Comparison of ENCODE assay signal across 8 cellular contexts in genomic region chr15:89912145-89912673, GRCh38. TPM values are rescaled to one million over a fixed set of nuclear protein-coding genes. Genes with fewer than 3 reads are reported as not detected.
DNase-seq lines count a peak whose midpoint lies in the region; ATAC-seq and TF ChIP-seq lines count a peak whose summit lies in the region.

No MANE protein-coding gene starts in this region.

- no peak overlapping the region for H2AK5ac ChIP-seq in mesendoderm (ENCODE audit: low read length)

- H2BK15ac ChIP-seq in mesendoderm (replicated peaks; ENCODE audit: low read depth) = no peak overlapping the region

- no peak overlapping the region for H4K5ac ChIP-seq in mesendoderm (ENCODE audit: low read length)

- H3K9me3 ChIP-seq in endodermal cell (ENCODE audit: control insufficient read depth, low read length) (no peaks in the 10 kb centered on the region), upper lobe of right lung (no peaks in the 10 kb centered on the region)

- peak overlapping the region; percentile 56 for H3K4me2 ChIP-seq in mesendoderm (ENCODE audit: low read length)

- no peaks in the 10 kb centered on the region for H3K36me3 Mint-ChIP-seq in activated naive CD4-positive, alpha-beta T cell treated with anti-CD3 and anti-CD28 coated beads, Interleukin-2, amount 10 ng/mL, durations not matched to agents 7 days and 5 days
- no peaks in the 10 kb centered on the region for H3K36me3 Mint-ChIP-seq in activated naive CD4-positive, alpha-beta T cell treated with anti-CD3 and anti-CD28 coated beads for 36 hours (ENCODE audit: low read depth)
- no peaks in the 10 kb centered on the region for H3K36me3 Mint-ChIP-seq in endodermal cell (ENCODE audit: low read depth)

- H2BK5ac ChIP-seq in mesendoderm (ENCODE audit: low read length) = no peak overlapping the region

- CTCF ChIA-PET in activated naive CD4-positive, alpha-beta T cell treated with anti-CD3 and anti-CD28 coated beads, Interleukin-2, amount 10 ng/mL, durations not matched to agents 7 days and 5 days (lab: Charles Lee) = no interaction called here
- CTCF ChIA-PET in activated naive CD4-positive, alpha-beta T cell treated with anti-CD3 and anti-CD28 coated beads for 36 hours (lab: Charles Lee) = interaction anchor here (1.5 kb wide), 1 partner anchor 13 kb away, joined by 4 read pairs; no protein-coding TSS in a partner anchor

- H3K18ac ChIP-seq in mesendoderm (ENCODE audit: low read length) = peak overlapping the region; percentile 81

- H2BK120ac ChIP-seq in mesendoderm (ENCODE audit: low read depth, low read length) = no peak overlapping the region

- no peaks in the 10 kb centered on the region for H3K79me1 ChIP-seq in mesendoderm (ENCODE audit: low read length)

- ATAC-seq in upper lobe of right lung = peak; percentile 82

- H3K27me3 Mint-ChIP-seq in activated naive CD4-positive, alpha-beta T cell treated with anti-CD3 and anti-CD28 coated beads, Interleukin-2, amount 10 ng/mL, durations not matched to agents 7 days and 5 days = peaks cover 74% of the 10 kb centered on the region
- peaks cover 37% of the 10 kb centered on the region for H3K27me3 Mint-ChIP-seq in activated naive CD4-positive, alpha-beta T cell treated with anti-CD3 and anti-CD28 coated beads for 36 hours (ENCODE audit: low read depth)
- H3K27me3 Mint-ChIP-seq in endodermal cell (ENCODE audit: insufficient read depth) = peaks cover 41% of the 10 kb centered on the region

- H3K36me3 ChIP-seq in endodermal cell (ENCODE audit: control insufficient read depth, insufficient read depth, low read length) (no peaks in the 10 kb centered on the region), mesendoderm (ENCODE audit: control insufficient read depth, insufficient read depth, low read length) (no peaks in the 10 kb centered on the region), upper lobe of right lung (peaks cover 11% of the 10 kb centered on the region)

- H3K27ac Mint-ChIP-seq in activated naive CD4-positive, alpha-beta T cell treated with anti-CD3 and anti-CD28 coated beads, Interleukin-2, amount 10 ng/mL, durations not matched to agents 7 days and 5 days = no peak overlapping the region
- no peak overlapping the region for H3K27ac Mint-ChIP-seq in activated naive CD4-positive, alpha-beta T cell treated with anti-CD3 and anti-CD28 coated beads for 36 hours
- peak overlapping the region; percentile 66 for H3K27ac Mint-ChIP-seq in endodermal cell

- DNase-seq in activated naive CD4-positive, alpha-beta T cell treated with anti-CD3 and anti-CD28 coated beads, Interleukin-2, amount 10 ng/mL, durations not matched to agents 7 days and 5 days = no peak
- no peak for DNase-seq in activated naive CD4-positive, alpha-beta T cell treated with anti-CD3 and anti-CD28 coated beads for 36 hours
- DNase-seq in endodermal cell = peak; percentile 80
- DNase-seq in mesendoderm = peak; percentile 35
- DNase-seq in upper lobe of right lung = peak; percentile 79
- no peak for DNase-seq in KG1 (lab: John Stamatoyannopoulos, UW)
- no peak for DNase-seq in DMS153 treated with DMSO at 0.1 percent for 48 hours (lab: John Stamatoyannopoulos, UW; ENCODE audit: unreplicated experiment)
- no peak for DNase-seq in HPDE6-E6E7 (ENCODE audit: extremely low spot score)

- no peak overlapping the region for H3K9ac ChIP-seq in endodermal cell (ENCODE audit: extremely low read depth, low read length, poor library complexity, severe bottlenecking)
- H3K9ac ChIP-seq in mesendoderm (ENCODE audit: low read length) = peak overlapping the region; percentile 65

- H3K79me2 ChIP-seq in mesendoderm (ENCODE audit: control insufficient read depth, insufficient read depth, low read length) = no peaks in the 10 kb centered on the region

- no peaks in the 10 kb centered on the region for H3K4me1 Mint-ChIP-seq in activated naive CD4-positive, alpha-beta T cell treated with anti-CD3 and anti-CD28 coated beads, Interleukin-2, amount 10 ng/mL, durations not matched to agents 7 days and 5 days
- peaks cover 6% of the 10 kb centered on the region for H3K4me1 Mint-ChIP-seq in activated naive CD4-positive, alpha-beta T cell treated with anti-CD3 and anti-CD28 coated beads for 36 hours (ENCODE audit: low read depth)
- peaks cover 9% of the 10 kb centered on the region for H3K4me1 Mint-ChIP-seq in endodermal cell

- 26 to 33% methylated on average over 8 to 28 of the region's 36 CpGs for WGBS in endodermal cell (ENCODE audit: insufficient coverage in 1 of 2, insufficient read length in 1 of 2), 2 experiments
- no CpG with 5 or more reads among the region's 36 CpGs for WGBS in mesendoderm (ENCODE audit: extremely low coverage, insufficient coverage, low lambda C conversion rate)

- H3K9me3 Mint-ChIP-seq in activated naive CD4-positive, alpha-beta T cell treated with anti-CD3 and anti-CD28 coated beads, Interleukin-2, amount 10 ng/mL, durations not matched to agents 7 days and 5 days = no peaks in the 10 kb centered on the region
- H3K9me3 Mint-ChIP-seq in activated naive CD4-positive, alpha-beta T cell treated with anti-CD3 and anti-CD28 coated beads for 36 hours = no peaks in the 10 kb centered on the region
- no peaks in the 10 kb centered on the region for H3K9me3 Mint-ChIP-seq in endodermal cell

- H3K4me1 ChIP-seq in endodermal cell (ENCODE audit: control insufficient read depth, insufficient read depth, low read length) = no peaks in the 10 kb centered on the region
- H3K4me1 ChIP-seq in mesendoderm (ENCODE audit: control insufficient read depth, low read depth, low read length) = no peaks in the 10 kb centered on the region
- H3K4me1 ChIP-seq in upper lobe of right lung = peaks cover 20% of the 10 kb centered on the region

- no peak overlapping the region for H3K23ac ChIP-seq in mesendoderm (ENCODE audit: low read length)

- H3K4me3 Mint-ChIP-seq in activated naive CD4-positive, alpha-beta T cell treated with anti-CD3 and anti-CD28 coated beads, Interleukin-2, amount 10 ng/mL, durations not matched to agents 7 days and 5 days = peak overlapping the region; percentile 15
- no peak overlapping the region for H3K4me3 Mint-ChIP-seq in activated naive CD4-positive, alpha-beta T cell treated with anti-CD3 and anti-CD28 coated beads for 36 hours
- H3K4me3 Mint-ChIP-seq in endodermal cell = peak overlapping the region; percentile 69

- no peak overlapping the region for H4K8ac ChIP-seq in mesendoderm (ENCODE audit: low read depth, low read length)

- peak overlapping the region; percentile 93 for H3K4ac ChIP-seq in mesendoderm (ENCODE audit: low read depth, low read length)

- H3K4me3 ChIP-seq in endodermal cell (ENCODE audit: low read length) (peak overlapping the region; percentile 65), mesendoderm (ENCODE audit: low read length) (peak overlapping the region; percentile 33), upper lobe of right lung (peak overlapping the region; percentile 83)

- peak overlapping the region; percentile 92 for H3K56ac ChIP-seq in mesendoderm (ENCODE audit: low read length)

- H3K27me3 ChIP-seq in endodermal cell (ENCODE audit: control insufficient read depth, insufficient read depth, low read length, poor library complexity, severe bottlenecking) = no peaks in the 10 kb centered on the region
- H3K27me3 ChIP-seq in mesendoderm (ENCODE audit: insufficient read depth, low read length, poor library complexity) = no peaks in the 10 kb centered on the region
- no peaks in the 10 kb centered on the region for H3K27me3 ChIP-seq in upper lobe of right lung

- intact Hi-C loops in activated naive CD4-positive, alpha-beta T cell treated with anti-CD3 and anti-CD28 coated beads for 36 hours (cut with micrococcal nuclease) = no loop called here
- intact Hi-C loops in upper lobe of right lung (cut with DNase I) = loop anchor here (5.0 kb wide), 1 partner anchor 160 kb away; no protein-coding TSS in a partner anchor

- TF ChIP-seq CTCF in endodermal cell (conservative IDR thresholded peaks at IDR 0.05) (no peak), upper lobe of right lung (IDR thresholded peaks at IDR 0.05) (no peak)

- H3K27ac ChIP-seq in endodermal cell (ENCODE audit: low read depth, low read length) (no peak overlapping the region), mesendoderm (ENCODE audit: low read depth, low read length) (no peak overlapping the region), upper lobe of right lung (peak overlapping the region; percentile 86)

RNA-seq across cellular contexts. Expression of gene ARPIN, which starts 0.5 kb away (rescaled TPM):
- total RNA-seq in activated naive CD4-positive, alpha-beta T cell treated with anti-CD3 and anti-CD28 coated beads for 36 hours = not detected
- total RNA-seq in endodermal cell (10 to 100 TPM in 1 of 2 donors, 1 to 10 TPM in 1; 6.9 to 11.2 TPM), upper lobe of right lung (30.5 TPM)
- polyA plus RNA-seq in endodermal cell (2013, experiment 1 of 2) = 10.3 TPM
- polyA plus RNA-seq in endodermal cell (2013, experiment 2 of 2) = 10.0 TPM
- 1.3 TPM for polyA plus RNA-seq in mesendoderm (2013, experiment 1 of 2)
- 1.4 TPM for polyA plus RNA-seq in mesendoderm (2013, experiment 2 of 2)

RNA-seq across cellular contexts. Expression of gene AP3S2, which starts 18.4 kb away (rescaled TPM):
- 10 to 100 TPM; 20.2 to 25.2 TPM for total RNA-seq in activated naive CD4-positive, alpha-beta T cell treated with anti-CD3 and anti-CD28 coated beads for 36 hours
- total RNA-seq in endodermal cell (10 to 100 TPM; 39.5 to 54.4 TPM), upper lobe of right lung (32.1 TPM)
- polyA plus RNA-seq in endodermal cell (2013, experiment 1 of 2) = 40.3 TPM
- polyA plus RNA-seq in endodermal cell (2013, experiment 2 of 2) = 40.3 TPM
- polyA plus RNA-seq in mesendoderm (2013, experiment 1 of 2) = 21.4 TPM
- 21.9 TPM for polyA plus RNA-seq in mesendoderm (2013, experiment 2 of 2)

Comparison
In these comparisons a context has a peak if more than half of its experiments do, and no peak if none do; other contexts are left out.
1. DNase-seq: peak in endodermal cell (single experiment), mesendoderm (single experiment) and upper lobe of right lung (single experiment); none in activated naive CD4-positive, alpha-beta T cell treated with anti-CD3 and anti-CD28 coated beads, Interleukin-2, amount 10 ng/mL, durations not matched to agents 7 days and 5 days (single experiment), activated naive CD4-positive, alpha-beta T cell treated with anti-CD3 and anti-CD28 coated beads for 36 hours (single experiment), KG1 (single experiment), DMS153 treated with DMSO at 0.1 percent for 48 hours (single experiment) and HPDE6-E6E7 (single experiment).
2. H3K4me3 ChIP-seq: peak in every context shown above with its lines; median percentile 83 in upper lobe of right lung; 65 in endodermal cell; 33 in mesendoderm.
3. RNA of gene ARPIN, which starts 0.5 kb away (total RNA-seq): 30.5 TPM in upper lobe of right lung (single experiment) and 6.9 to 11.2 TPM in endodermal cell; not detected in activated naive CD4-positive, alpha-beta T cell treated with anti-CD3 and anti-CD28 coated beads for 36 hours; every median in the first group is over 4 times any median in the second.